19 cellular contexts compared by ENCODE assay signal in the genomic region with DNA sequence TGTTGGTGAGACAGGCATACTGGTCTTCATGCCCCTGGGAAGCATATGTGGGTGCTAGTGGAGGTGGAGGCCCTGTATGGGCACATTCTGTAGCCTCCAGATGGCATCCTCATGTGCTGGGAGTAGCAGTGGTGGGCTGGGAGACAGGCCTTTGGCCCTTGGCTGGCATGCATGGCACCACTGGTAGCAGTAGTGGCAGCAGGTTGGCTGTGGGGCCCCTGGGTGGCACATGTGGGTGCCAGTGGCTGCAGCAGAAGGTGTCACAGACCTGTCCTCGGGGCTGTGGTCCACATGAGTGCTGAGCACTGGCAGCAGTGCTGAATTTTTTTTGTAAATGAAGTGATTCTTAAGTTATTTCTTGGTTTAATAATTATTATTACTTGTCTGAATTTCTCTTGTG.
DNase-seq lines count a peak whose midpoint lies in the region; ATAC-seq and TF ChIP-seq lines count a peak whose summit lies in the region.
"Had no signal": no experiment of that assay in that cellular context is flagged by ENCODE, and none has a peak within 500 bp of the region (broad histone marks: within the 10 kb centered on the region; RNA-seq: fewer than 3 reads in every experiment).

No MANE protein-coding gene starts in this region.

- H3K27ac ChIP-seq in H9 (ENCODE audit: insufficient read length, low read depth, low read length) (no peak overlapping the region), RWPE1 (peak overlapping the region; percentile 87), mesenchymal stem cell (ENCODE audit: low read length, poor library complexity, severe bottlenecking) (no peak overlapping the region), Karpas-422 (ENCODE audit: low read length) (no peak overlapping the region)
- H3K27ac ChIP-seq: 22Rv1, BLaER1, C4-2B, GM23248 had no signal

- peaks cover 0 to 6% of the 10 kb centered on the region in 2 experiments for H3K36me3 ChIP-seq in mesenchymal stem cell (ENCODE audit: control insufficient read depth in 1 of 2, insufficient read depth in 2 of 2, low read depth in 1 of 2, low read length in 2 of 2)
- H3K36me3 ChIP-seq in Karpas-422 (ENCODE audit: insufficient read depth, low read length): no peaks in the 10 kb centered on the region
- H3K36me3 ChIP-seq: BLaER1, HAP-1 had no signal

- H3K4ac ChIP-seq in H9 (ENCODE audit: low read depth, low read length) (no peak overlapping the region), mesenchymal stem cell (ENCODE audit: low read depth in 1 of 2, low read length in 2 of 2) (no peak overlapping the region)

- no peak overlapping the region for H2AK5ac ChIP-seq in H9 (ENCODE audit: insufficient read length, low read length)
- H2AK5ac ChIP-seq in mesenchymal stem cell (ENCODE audit: low read length, severe bottlenecking): no peak overlapping the region

- CTCF ChIA-PET in RWPE1 (lab: Yijun Ruan, JAX): no interaction called here

- peak; percentile 16 for DNase-seq in NCI-H1694 treated with DMSO at 0.1 percent for 48 hours (lab: John Stamatoyannopoulos, UW)
- DNase-seq in NCI-H1694 (lab: John Stamatoyannopoulos, UW): no peak
- no peak for DNase-seq in H9
- DNase-seq in RWPE1 (ENCODE audit: low spot score): no peak
- DNase-seq in mesenchymal stem cell: no peak
- no peak for DNase-seq in NCI-H748 (lab: John Stamatoyannopoulos, UW; ENCODE audit: unreplicated experiment)
- no peak for DNase-seq in Karpas-422
- DNase-seq: CD4-positive, CD25-positive, alpha-beta regulatory T cell; CD8-positive, alpha-beta memory T cell; DMS153; DND-41; GM23248; HFFc6 had no signal

- H2BK15ac ChIP-seq in H9 (ENCODE audit: low read depth, low read length) (no peak overlapping the region; the same call in 1 of the 2 replicates), mesenchymal stem cell (ENCODE audit: low read depth, poor library complexity, severe bottlenecking) (no peak overlapping the region)

- no peak overlapping the region for H2BK20ac ChIP-seq in H9 (ENCODE audit: low read depth, low read length, poor library complexity, severe bottlenecking)

- no peak overlapping the region for H3K4me3 ChIP-seq in mesenchymal stem cell (ENCODE audit: insufficient read depth in 1 of 2, low read depth in 1 of 2, low read length in 2 of 2)
- H3K4me3 ChIP-seq in Karpas-422 (ENCODE audit: low read length): no peak overlapping the region
- H3K4me3 ChIP-seq: BLaER1, GM23248, HAP-1 had no signal

- H3K27me3 ChIP-seq in H9 (ENCODE audit: insufficient read depth, low read length): no peaks in the 10 kb centered on the region
- H3K27me3 ChIP-seq in mesenchymal stem cell (ENCODE audit: control insufficient read depth in 1 of 2, insufficient read depth in 1 of 2, low read length in 2 of 2): no peaks in the 10 kb centered on the region
- no peaks in the 10 kb centered on the region for H3K27me3 ChIP-seq in Karpas-422 (ENCODE audit: low read length)
- H3K27me3 ChIP-seq: BLaER1 had no signal

- POLR2A ChIA-PET in RWPE1 (lab: Yijun Ruan, JAX; ENCODE audit: low non-redundant PET): no interaction called here

- H3K23me2 ChIP-seq in H9 (ENCODE audit: insufficient read length, low read depth, low read length, poor library complexity, severe bottlenecking): peaks cover 2% of the 10 kb centered on the region

- H4K8ac ChIP-seq in H9 (replicated peaks; ENCODE audit: insufficient read length, low read depth, low read length) (no peak overlapping the region), mesenchymal stem cell (ENCODE audit: low read length) (no peak overlapping the region)

- no peak overlapping the region for H2BK5ac ChIP-seq in H9 (ENCODE audit: insufficient read length, low read length)
- no peak overlapping the region for H2BK5ac ChIP-seq in mesenchymal stem cell (ENCODE audit: low read depth, low read length, poor library complexity, severe bottlenecking)

- no peak overlapping the region for H3K4me3 Mint-ChIP-seq in H9
- H3K4me3 Mint-ChIP-seq: B cell; CD4-positive, CD25-positive, alpha-beta regulatory T cell; CD8-positive, alpha-beta memory T cell; HFFc6 had no signal

- H3K4me2 ChIP-seq in H9 (ENCODE audit: insufficient read depth, insufficient read length, low read length): no peak overlapping the region
- H3K4me2 ChIP-seq in mesenchymal stem cell (ENCODE audit: low read length, poor library complexity, severe bottlenecking): no peak overlapping the region
- no peak overlapping the region for H3K4me2 ChIP-seq in Karpas-422 (ENCODE audit: low read depth, low read length, poor library complexity, severe bottlenecking)
- H3K4me2 ChIP-seq: BLaER1 had no signal

- no peaks in the 10 kb centered on the region for H3K9me2 ChIP-seq in Karpas-422 (replicated peaks; ENCODE audit: insufficient read depth, low read length)

- ATAC-seq in GM21360 (IDR thresholded peaks at IDR 0.05; ENCODE audit: unreplicated experiment): no peak

- H3K27ac Mint-ChIP-seq in H9: no peak overlapping the region
- H3K27ac Mint-ChIP-seq: B cell, HFFc6 had no signal

- H3K4me1 Mint-ChIP-seq in H9: no peaks in the 10 kb centered on the region
- H3K4me1 Mint-ChIP-seq: B cell; CD4-positive, CD25-positive, alpha-beta regulatory T cell; CD8-positive, alpha-beta memory T cell had no signal

- H3K79me1 ChIP-seq in H9 (ENCODE audit: insufficient read depth, low read depth, low read length, poor library complexity, severe bottlenecking) (no peaks in the 10 kb centered on the region), mesenchymal stem cell (replicated peaks; ENCODE audit: low read length, poor library complexity, severe bottlenecking) (peaks cover 4% of the 10 kb centered on the region)

- H2BK12ac ChIP-seq in H9 (ENCODE audit: insufficient read length, low read depth, low read length) (no peak overlapping the region), mesenchymal stem cell (ENCODE audit: low read length in 2 of 2) (no peak overlapping the region)

- peaks cover 0 to 11% (median 0%) of the 10 kb centered on the region in 3 experiments; a peak in 3 of 7 replicates for H3K36me3 Mint-ChIP-seq in H9 (ENCODE audit: insufficient read depth in 1 of 3, low read depth in 3 of 3)

- H3K27me3 Mint-ChIP-seq in H9 (ENCODE audit: low read depth): no peaks in the 10 kb centered on the region; the same call in 1 of the 2 replicates
- H3K27me3 Mint-ChIP-seq: B cell; CD4-positive, CD25-positive, alpha-beta regulatory T cell; CD8-positive, alpha-beta memory T cell had no signal

- no peaks in the 10 kb centered on the region for H4K20me1 ChIP-seq in H9 (ENCODE audit: control insufficient read depth, insufficient read depth, insufficient read length)
- no peaks in the 10 kb centered on the region for H4K20me1 ChIP-seq in Karpas-422 (ENCODE audit: insufficient read depth, low read depth, low read length)
- H4K20me1 ChIP-seq: BLaER1 had no signal

- H3T11ph ChIP-seq in H9 (ENCODE audit: low read length): no peak overlapping the region

- no peak overlapping the region for H3K56ac ChIP-seq in H9 (ENCODE audit: insufficient read length, low read depth, low read length)

- H3K79me2 ChIP-seq in H9 (ENCODE audit: insufficient read depth, low read length) (no peaks in the 10 kb centered on the region), Karpas-422 (ENCODE audit: low read length) (no peaks in the 10 kb centered on the region)

- H3K9me3 Mint-ChIP-seq in H9: peaks cover 14 to 19% of the 10 kb centered on the region in 2 experiments; a peak in 4 of 5 replicates

- H4K91ac ChIP-seq in H9 (ENCODE audit: insufficient read length, low read depth, low read length): no peak overlapping the region
- H4K91ac ChIP-seq in mesenchymal stem cell (ENCODE audit: low read length): peak overlapping the region; percentile 50

- no CpG with 5 or more reads among the region's 1 CpG for WGBS in H9 (ENCODE audit: extremely low coverage, insufficient read length, low lambda C conversion rate)
- 50% methylated on average over 1 of the region's 1 CpG for WGBS in mesenchymal stem cell

- H3K23ac ChIP-seq in H9 (ENCODE audit: insufficient read length, low read depth, low read length): no peak overlapping the region
- no peak overlapping the region for H3K23ac ChIP-seq in mesenchymal stem cell (ENCODE audit: low read length in 2 of 2)

- H3K18ac ChIP-seq in H9 (ENCODE audit: insufficient read length, low read depth, low read length) (no peak overlapping the region), mesenchymal stem cell (ENCODE audit: low read depth in 1 of 2, low read length in 2 of 2) (no peak overlapping the region)

- H3K9me3 ChIP-seq in H9 (ENCODE audit: control insufficient read depth, low read depth, low read length) (no peaks in the 10 kb centered on the region), mesenchymal stem cell (ENCODE audit: control insufficient read depth, low read length) (peaks cover 7% of the 10 kb centered on the region), Karpas-422 (ENCODE audit: low read length) (no peaks in the 10 kb centered on the region)
- H3K9me3 ChIP-seq: HAP-1 had no signal

- H3K14ac ChIP-seq in H9 (ENCODE audit: insufficient read depth, low read length): peak overlapping the region; percentile 46; the same call in 1 of the 2 replicates
- peak overlapping the region in 1 of 2 experiments; percentile 78 for H3K14ac ChIP-seq in mesenchymal stem cell (ENCODE audit: low read length in 2 of 2)

- H2AFZ ChIP-seq in H9 (ENCODE audit: low read length) (no peak overlapping the region), mesenchymal stem cell (ENCODE audit: low read depth, low read length) (no peak overlapping the region), Karpas-422 (ENCODE audit: low read length) (no peak overlapping the region)
- H2AFZ ChIP-seq: GM23248 had no signal

- H3K4me1 ChIP-seq in H9 (ENCODE audit: insufficient read depth, low read length): no peaks in the 10 kb centered on the region
- peaks cover 6% of the 10 kb centered on the region for H3K4me1 ChIP-seq in mesenchymal stem cell (ENCODE audit: control insufficient read depth, insufficient read depth, low read depth, low read length)
- H3K4me1 ChIP-seq in Karpas-422 (ENCODE audit: low read length): no peaks in the 10 kb centered on the region
- H3K4me1 ChIP-seq: BLaER1, HAP-1 had no signal

- no peak for TF ChIP-seq CTCF in H9 (conservative IDR thresholded peaks at IDR 0.05)
- no peak for TF ChIP-seq CTCF in RWPE1 (conservative IDR thresholded peaks at IDR 0.05; ENCODE audit: low read depth)

- no peak overlapping the region for H4K5ac ChIP-seq in H9 (ENCODE audit: insufficient read length, low read depth, low read length)

- H3K9ac ChIP-seq in H9 (ENCODE audit: extremely low read depth, insufficient read length, low read length): no peak overlapping the region
- no peak overlapping the region for H3K9ac ChIP-seq in mesenchymal stem cell (ENCODE audit: low read length)
- H3K9ac ChIP-seq in Karpas-422 (ENCODE audit: low read length): no peak overlapping the region
- H3K9ac ChIP-seq: BLaER1, GM23248 had no signal

- no peak overlapping the region for H2BK120ac ChIP-seq in H9 (ENCODE audit: low read depth, low read length, poor library complexity, severe bottlenecking)
- H2BK120ac ChIP-seq in mesenchymal stem cell (ENCODE audit: low read depth, low read length): no peak overlapping the region
